8 cellular contexts compared by ENCODE assay signal in the genomic region with DNA sequence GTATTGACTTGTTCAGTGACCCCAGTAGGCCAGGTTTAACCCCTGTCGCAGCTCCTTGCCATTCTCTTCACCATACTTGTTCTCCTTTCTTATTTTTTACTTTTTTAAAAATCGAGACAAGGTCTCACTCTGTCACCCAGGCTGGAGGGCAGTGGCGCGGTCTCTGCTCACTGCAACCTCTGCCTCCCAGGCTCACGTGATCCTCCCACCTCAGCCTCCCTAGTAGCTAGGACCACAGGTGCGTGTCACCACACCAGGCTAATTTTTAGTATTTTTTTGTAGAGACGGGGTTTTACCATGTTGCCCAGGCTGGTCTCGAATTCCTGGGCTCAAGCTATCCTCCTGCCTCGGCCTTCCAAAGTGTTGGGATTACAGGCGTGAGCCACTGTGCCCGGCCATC. TPM values are rescaled to one million over a fixed set of nuclear protein-coding genes. Genes with fewer than 3 reads are reported as not detected.
DNase-seq lines count a peak whose midpoint lies in the region; FAIRE-seq and TF ChIP-seq lines count a peak whose summit lies in the region.
"Not testable (repeated sequence)": the region's sequence is repeated elsewhere in the genome, so short reads cannot be mapped to it uniquely, and the experiment has no call there.

No MANE protein-coding gene starts in this region.

- H3K36me3 ChIP-seq in BLaER1; HUES6 (ENCODE audit: control insufficient read depth, insufficient read depth, low read length); ascending aorta; kidney (ENCODE audit: control insufficient read depth in 1 of 2, insufficient read depth in 2 of 2, low read length in 2 of 2); neural progenitor cell; stomach smooth muscle (ENCODE audit: control insufficient read depth in 2 of 2, insufficient read depth in 2 of 2, low read length in 2 of 2): not testable (repeated sequence)

- H3K4me3 ChIP-seq in BLaER1 (peak overlapping the region; percentile 79), HUES6 (ENCODE audit: low read depth, low read length) (peak overlapping the region; percentile 80), ascending aorta (peak overlapping the region; percentile 62 to 66), kidney (ENCODE audit: low read length in 2 of 2) (peak overlapping the region; percentile 93 to 96), neural progenitor cell (peak overlapping the region; percentile 73), stomach smooth muscle (ENCODE audit: low read length in 2 of 2) (peak overlapping the region; percentile 86)

- not testable (repeated sequence) for H3F3A ChIP-seq in neural progenitor cell (ENCODE audit: low read depth)

- peaks cover 30% of the 10 kb centered on the region for H4K20me1 ChIP-seq in BLaER1
- not testable (repeated sequence) for H4K20me1 ChIP-seq in neural progenitor cell (ENCODE audit: low read depth)

- H3K27ac ChIP-seq in BLaER1 (peak overlapping the region; percentile 93), ascending aorta (peak overlapping the region; percentile 85 to 95), epithelial cell of prostate (peak overlapping the region; percentile 78), neural progenitor cell (peak overlapping the region; percentile 93), stomach smooth muscle (ENCODE audit: low read length) (peak overlapping the region; percentile 90)
- not testable (repeated sequence) for H3K27ac ChIP-seq in HUES6 (ENCODE audit: low read depth, low read length); kidney (ENCODE audit: low read depth in 2 of 2, low read length in 2 of 2)

- not testable (repeated sequence) for H3K9me3 Mint-ChIP-seq in T-helper 2 cell treated with Interferon-gamma antibody and Interleukin-4, amounts not matched to agents 5 μg/mL and 100 μg/mL, for 36 hours; neural progenitor cell

- peak overlapping the region; percentile 88; the same call in 1 of the 2 replicates for H3K9ac ChIP-seq in BLaER1
- H3K9ac ChIP-seq in HUES6 (ENCODE audit: low read length): peak overlapping the region; percentile 95
- H3K9ac ChIP-seq in kidney (ENCODE audit: low read length in 2 of 2): peak overlapping the region; percentile 80 to 97
- H3K9ac ChIP-seq in neural progenitor cell: peak overlapping the region; percentile 88
- H3K9ac ChIP-seq in stomach smooth muscle (ENCODE audit: low read length in 2 of 2): peak overlapping the region; percentile 92 to 96

- H3K4me3 Mint-ChIP-seq in T-helper 2 cell treated with Interferon-gamma antibody and Interleukin-4, amounts not matched to agents 5 μg/mL and 100 μg/mL, for 36 hours: peak overlapping the region; percentile 97
- peak overlapping the region; percentile 92 for H3K4me3 Mint-ChIP-seq in neural progenitor cell

- not testable (repeated sequence) for H3K4me1 ChIP-seq in BLaER1; HUES6 (ENCODE audit: control insufficient read depth, insufficient read depth, low read length); ascending aorta; kidney (ENCODE audit: control insufficient read depth in 1 of 2, insufficient read depth in 1 of 2, low read depth in 1 of 2, low read length in 2 of 2); neural progenitor cell; stomach smooth muscle (ENCODE audit: control insufficient read depth, insufficient read depth, low read length)

- H2AFZ ChIP-seq in neural progenitor cell (replicated peaks): not testable (repeated sequence)

- not testable (repeated sequence) for H3K36me3 Mint-ChIP-seq in T-helper 2 cell treated with Interferon-gamma antibody and Interleukin-4, amounts not matched to agents 5 μg/mL and 100 μg/mL, for 36 hours (ENCODE audit: low read depth); neural progenitor cell

- peaks cover 19% of the 10 kb centered on the region; the same call in 1 of the 2 replicates for H3K27me3 ChIP-seq in BLaER1
- not testable (repeated sequence) for H3K27me3 ChIP-seq in HUES6 (ENCODE audit: control insufficient read depth, insufficient read depth, low read length); ascending aorta; neural progenitor cell; stomach smooth muscle (ENCODE audit: control insufficient read depth in 1 of 2, insufficient read depth in 2 of 2, low read length in 2 of 2)

- H3K27ac Mint-ChIP-seq in T-helper 2 cell treated with Interferon-gamma antibody and Interleukin-4, amounts not matched to agents 5 μg/mL and 100 μg/mL, for 36 hours: peak overlapping the region; percentile 99
- H3K27ac Mint-ChIP-seq in neural progenitor cell: not testable (repeated sequence)

- not testable (repeated sequence) for H3K27me3 Mint-ChIP-seq in T-helper 2 cell treated with Interferon-gamma antibody and Interleukin-4, amounts not matched to agents 5 μg/mL and 100 μg/mL, for 36 hours (ENCODE audit: low read depth); neural progenitor cell (ENCODE audit: insufficient read depth, low read depth)

- H3K79me2 ChIP-seq in neural progenitor cell (ENCODE audit: low read depth): peaks cover 50% of the 10 kb centered on the region

- not testable (repeated sequence) for TF ChIP-seq CTCF in ascending aorta (IDR thresholded peaks at IDR 0.05); kidney (IDR thresholded peaks at IDR 0.05; ENCODE audit: borderline replicate concordance, extremely low read depth, insufficient read depth); neural progenitor cell (IDR thresholded peaks at IDR 0.05)

- H3K4me1 Mint-ChIP-seq in T-helper 2 cell treated with Interferon-gamma antibody and Interleukin-4, amounts not matched to agents 5 μg/mL and 100 μg/mL, for 36 hours (ENCODE audit: low read depth); neural progenitor cell: not testable (repeated sequence)

- FAIRE-seq in kidney (lab: Jason Lieb, UNC): not testable (repeated sequence)

- H3K9me3 ChIP-seq in BLaER1; HUES6 (ENCODE audit: control insufficient read depth, insufficient read depth, low read depth, low read length); ascending aorta; kidney (ENCODE audit: control insufficient read depth in 1 of 2, low read length in 2 of 2); neural progenitor cell (ENCODE audit: low read depth); stomach smooth muscle (ENCODE audit: control insufficient read depth in 2 of 2, low read length in 2 of 2): not testable (repeated sequence)

- peak overlapping the region; percentile 63 for H3K4me2 ChIP-seq in BLaER1
- H3K4me2 ChIP-seq in neural progenitor cell: peak overlapping the region; percentile 77

- not testable (repeated sequence) for DNase-seq in T-helper 2 cell treated with Interferon-gamma antibody and Interleukin-4, amounts not matched to agents 5 μg/mL and 100 μg/mL, for 36 hours (ENCODE audit: low spot score); ascending aorta (ENCODE audit: low spot score in 2 of 2); epithelial cell of prostate (ENCODE audit: low read depth, low spot score); kidney; neural progenitor cell (ENCODE audit: low spot score)

- intact Hi-C loops in ascending aorta (cut with DNase I): loop anchor here (2.0 to 10.0 kb wide), 3 partner anchors 67 to 952 kb away; a partner anchor contains a TSS
- intact Hi-C loops in kidney (cut with DNase I): not testable (repeated sequence)

RNA-seq across cellular contexts. Expression of a gene that starts 0.7 kb away (rescaled TPM):
- total RNA-seq in ascending aorta (14.4 TPM), kidney (41.6 TPM), neural progenitor cell (ENCODE audit: low replicate concordance) (29.9 and 42.3 TPM in 2 replicates)
- 16.2 TPM for polyA plus RNA-seq in kidney (ENCODE audit: insufficient read depth, low read depth, low replicate concordance)
